In the genomic region with DNA sequence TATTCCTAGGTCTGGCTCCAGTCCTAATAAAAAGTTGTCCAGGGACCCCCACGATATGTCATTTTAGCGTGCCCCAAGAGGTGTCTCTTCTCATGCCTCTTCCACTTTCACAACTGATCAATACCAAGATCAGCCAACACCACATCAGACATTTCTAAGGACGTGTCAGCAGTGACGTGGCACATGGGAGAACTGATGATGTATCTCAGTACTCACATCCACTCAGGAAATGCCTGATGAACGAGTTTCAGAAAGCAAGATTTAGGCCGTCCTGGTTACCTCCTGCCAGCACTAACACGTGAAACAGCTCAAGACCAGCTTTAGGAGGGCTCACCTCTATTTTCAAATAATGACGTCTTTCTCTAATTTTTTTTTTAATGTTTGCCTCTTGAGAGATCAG, we compare ENCODE assay signal across 9 cellular contexts. TPM values are rescaled to one million over a fixed set of nuclear protein-coding genes. Genes with fewer than 3 reads are reported as not detected.
A peak's percentile ranks its signal among the peaks of the same experiment; 100 is the strongest.
DNase-seq lines count a peak whose midpoint lies in the region; ATAC-seq, FAIRE-seq and TF ChIP-seq lines count a peak whose summit lies in the region.
"Had no signal": no experiment of that assay in that cellular context is flagged by ENCODE, and none has a peak within 500 bp of the region (broad histone marks: within the 10 kb centered on the region; RNA-seq: fewer than 3 reads in every experiment).

No MANE protein-coding gene starts in this region.

- H3K4me3 Mint-ChIP-seq in stimulated activated memory B cell treated with anti-CD40 and anti-IgM and Interleukin-4, amounts not matched to agents 10 μg/mL and 1 μg/mL and 100 μg/mL, for 72 hours: no peak overlapping the region

- H3K36me3 Mint-ChIP-seq in stimulated activated memory B cell treated with anti-CD40 and anti-IgM and Interleukin-4, amounts not matched to agents 10 μg/mL and 1 μg/mL and 100 μg/mL, for 72 hours: no peaks in the 10 kb centered on the region

- ATAC-seq in stimulated activated memory B cell treated with anti-CD40 and anti-IgM and Interleukin-4, amounts not matched to agents 10 μg/mL and 1 μg/mL and 100 μg/mL, for 72 hours: no peak
- no peak for ATAC-seq in GM18511 (IDR thresholded peaks at IDR 0.05; ENCODE audit: unreplicated experiment)
- no peak for ATAC-seq in GM21526 (IDR thresholded peaks at IDR 0.05; ENCODE audit: low FRiP score, unreplicated experiment)

- no peaks in the 10 kb centered on the region for H3K27me3 Mint-ChIP-seq in stimulated activated memory B cell treated with anti-CD40 and anti-IgM and Interleukin-4, amounts not matched to agents 10 μg/mL and 1 μg/mL and 100 μg/mL, for 72 hours

- no peak for FAIRE-seq in H54 (lab: Jason Lieb, UNC)

- peak overlapping the region; percentile 49 for H3K27ac Mint-ChIP-seq in stimulated activated memory B cell treated with anti-CD40 and anti-IgM and Interleukin-4, amounts not matched to agents 10 μg/mL and 1 μg/mL and 100 μg/mL, for 72 hours

- DNase-seq in M059J (ENCODE audit: low read depth): peak; percentile 26
- DNase-seq in activated T-cell treated with anti-CD3 and anti-CD28 coated beads for 48 hours (ENCODE audit: low read depth): peak; percentile 64
- DNase-seq in lung microvascular endothelial cell (ENCODE audit: low read depth in 2 of 2): peak; percentile 50 to 85
- DNase-seq in H54 (ENCODE audit: insufficient read length, low spot score): no peak
- DNase-seq: NCI-H2029, transverse colon had no signal

- TF ChIP-seq POLR2A in H54 (IDR thresholded peaks at IDR 0.05; ENCODE audit: low read depth, low read length): no peak

- H3K9me3 Mint-ChIP-seq in stimulated activated memory B cell treated with anti-CD40 and anti-IgM and Interleukin-4, amounts not matched to agents 10 μg/mL and 1 μg/mL and 100 μg/mL, for 72 hours: no peaks in the 10 kb centered on the region

- peaks cover 54% of the 10 kb centered on the region for H3K4me1 Mint-ChIP-seq in stimulated activated memory B cell treated with anti-CD40 and anti-IgM and Interleukin-4, amounts not matched to agents 10 μg/mL and 1 μg/mL and 100 μg/mL, for 72 hours

RNA-seq across cellular contexts. Expression of a gene that starts 19.6 kb away (rescaled TPM):
- 28.9 and 36.1 TPM in 2 replicates for total RNA-seq in M059J (2014; rRNA removed; shearing (Covaris generic))
- 45.3 and 58.1 TPM in 2 replicates for total RNA-seq in lung microvascular endothelial cell
